17 cellular contexts compared by ENCODE assay signal in genomic region chr22:36430863-36431262, GRCh38. TPM values are rescaled to one million over a fixed set of nuclear protein-coding genes. Genes with fewer than 3 reads are reported as not detected.
DNase-seq lines count a peak whose midpoint lies in the region; ATAC-seq and TF ChIP-seq lines count a peak whose summit lies in the region.
"Had no signal": no experiment of that assay in that cellular context is flagged by ENCODE, and none has a peak within 500 bp of the region (broad histone marks: within the 10 kb centered on the region; RNA-seq: fewer than 3 reads in every experiment).

No MANE protein-coding gene starts in this region.

- no peak overlapping the region for H2BK5ac ChIP-seq in IMR-90 (ENCODE audit: low read depth, low read length, poor library complexity, severe bottlenecking)
- no peak overlapping the region for H2BK5ac ChIP-seq in mesendoderm (ENCODE audit: low read length)

- no peak overlapping the region for H3K4me3 Mint-ChIP-seq in activated T-helper 2 cell treated with anti-CD3 and anti-CD28 coated beads, Interferon-gamma antibody, Interleukin-2, Interleukin-4, amounts not matched to agents 10 μg/mL and 5 μg/mL and 100 μg/mL, durations not matched to agents 14 hours and 24 hours and 36 hours (ENCODE audit: low read depth)
- H3K4me3 Mint-ChIP-seq: brain had no signal

- H3K27ac Mint-ChIP-seq in activated T-helper 2 cell treated with anti-CD3 and anti-CD28 coated beads, Interferon-gamma antibody, Interleukin-2, Interleukin-4, amounts not matched to agents 10 μg/mL and 5 μg/mL and 100 μg/mL, durations not matched to agents 14 hours and 24 hours and 36 hours: no peak overlapping the region

- no peaks in the 10 kb centered on the region for H4K20me1 ChIP-seq in IMR-90 (ENCODE audit: insufficient read depth, low read length)

- in situ Hi-C loops in IMR-90 (cut with MboI; ENCODE audit: low sequenced_read_pairs) (no loop called here), brain microvascular endothelial cell (cut with HindIII; ENCODE audit: low pct_ligation_motif_present, low sequenced_read_pairs) (no loop called here)

- H3K4me2 ChIP-seq in IMR-90 (ENCODE audit: low read depth, low read length): no peak overlapping the region
- H3K4me2 ChIP-seq in mesendoderm (ENCODE audit: low read length): no peak overlapping the region

- DNase-seq in COLO668 (lab: John Stamatoyannopoulos, UW; ENCODE audit: unreplicated experiment): peak; percentile 25
- DNase-seq in IMR-90: peak; percentile 53
- DNase-seq in brain microvascular endothelial cell: peak; percentile 48
- DNase-seq in mesendoderm: no peak
- no peak for DNase-seq in NCI-H2107 treated with DMSO at 0.1 percent for 48 hours (lab: John Stamatoyannopoulos, UW; ENCODE audit: unreplicated experiment)
- DNase-seq in activated T-helper 2 cell treated with anti-CD3 and anti-CD28 coated beads, Interferon-gamma antibody, Interleukin-2, Interleukin-4, amounts not matched to agents 10 μg/mL and 5 μg/mL and 100 μg/mL, durations not matched to agents 14 hours and 24 hours and 36 hours (ENCODE audit: low spot score): no peak
- DNase-seq in NCI-H2081 treated with DMSO at 0.1 percent for 48 hours (lab: John Stamatoyannopoulos, UW): no peak
- no peak for DNase-seq in stimulated activated CD4-positive, alpha-beta T cell treated with anti-CD3 and anti-CD28 coated beads, Interleukin-2, amount 100 ng/mL, for 48 hours
- DNase-seq: activated CD4-positive, alpha-beta T cell treated with anti-CD3 and anti-CD28 coated beads for 48 hours; dorsolateral prefrontal cortex; Karpas-422; NCI-H1105; NCI-H774; stimulated activated CD8-positive, alpha-beta memory T cell treated with anti-CD3 and anti-CD28 coated beads, Interleukin-4, amount 100 ng/mL, for 48 hours; SW 1271 had no signal

- BruUV-seq in IMR-90 (replicated peaks; lab: Mats Ljungman, UMichigan): no TSS peak

- H3K4ac ChIP-seq in IMR-90 (ENCODE audit: low read depth, low read length) (peak overlapping the region; percentile 71), mesendoderm (ENCODE audit: low read depth, low read length) (no peak overlapping the region)

- H3K9ac ChIP-seq in IMR-90 (ENCODE audit: low read depth, low read length) (no peak overlapping the region), mesendoderm (ENCODE audit: low read length) (no peak overlapping the region)

- H3K36me3 ChIP-seq in IMR-90 (ENCODE audit: control insufficient read depth, insufficient read depth, low read length) (no peaks in the 10 kb centered on the region), brain microvascular endothelial cell (replicated peaks) (no peaks in the 10 kb centered on the region), mesendoderm (ENCODE audit: control insufficient read depth, insufficient read depth, low read length) (no peaks in the 10 kb centered on the region)

- no peaks in the 10 kb centered on the region for H3K36me3 Mint-ChIP-seq in activated T-helper 2 cell treated with anti-CD3 and anti-CD28 coated beads, Interferon-gamma antibody, Interleukin-2, Interleukin-4, amounts not matched to agents 10 μg/mL and 5 μg/mL and 100 μg/mL, durations not matched to agents 14 hours and 24 hours and 36 hours (ENCODE audit: low read depth)
- H3K36me3 Mint-ChIP-seq: brain had no signal

- peak overlapping the region; percentile 46; the same call in 1 of the 2 replicates for H2BK20ac ChIP-seq in IMR-90 (ENCODE audit: low read depth, low read length)

- H2BK120ac ChIP-seq in IMR-90 (ENCODE audit: low read depth, low read length) (0 out of 2 replicates have a peak overlapping the region, but pooled peaks have one; percentile 20), mesendoderm (ENCODE audit: low read depth, low read length) (no peak overlapping the region)

- H2AK5ac ChIP-seq in IMR-90 (ENCODE audit: low read depth, low read length) (peak overlapping the region; percentile 68), mesendoderm (ENCODE audit: low read length) (no peak overlapping the region)

- no peaks in the 10 kb centered on the region for H3K9me3 Mint-ChIP-seq in activated T-helper 2 cell treated with anti-CD3 and anti-CD28 coated beads, Interferon-gamma antibody, Interleukin-2, Interleukin-4, amounts not matched to agents 10 μg/mL and 5 μg/mL and 100 μg/mL, durations not matched to agents 14 hours and 24 hours and 36 hours
- H3K9me3 Mint-ChIP-seq: brain had no signal

- intact Hi-C loops in IMR-90 (cut with micrococcal nuclease): no loop called here
- intact Hi-C loops in activated T-helper 2 cell treated with anti-CD3 and anti-CD28 coated beads, Interferon-gamma antibody, Interleukin-2, Interleukin-4, amounts not matched to agents 10 μg/mL and 5 μg/mL and 100 μg/mL, durations not matched to agents 14 hours and 24 hours and 36 hours (cut with micrococcal nuclease): no loop called here

- H3K9me3 ChIP-seq in IMR-90 (ENCODE audit: control insufficient read depth, insufficient read depth, low read length): no peaks in the 10 kb centered on the region

- peaks cover 32% of the 10 kb centered on the region for H3K4me1 ChIP-seq in IMR-90 (ENCODE audit: control insufficient read depth, insufficient read depth, low read length)
- H3K4me1 ChIP-seq in mesendoderm (ENCODE audit: control insufficient read depth, low read depth, low read length): peaks cover 16% of the 10 kb centered on the region

- H2BK15ac ChIP-seq in IMR-90 (ENCODE audit: low read depth, low read length): no peak overlapping the region
- H2BK15ac ChIP-seq in mesendoderm (replicated peaks; ENCODE audit: low read depth): no peak overlapping the region

- H3K4me3 ChIP-seq in IMR-90 (ENCODE audit: insufficient read depth, low read depth, low read length): no peak overlapping the region
- H3K4me3 ChIP-seq in brain microvascular endothelial cell (ENCODE audit: low read depth, low read length): no peak overlapping the region
- no peak overlapping the region for H3K4me3 ChIP-seq in mesendoderm (ENCODE audit: low read length)
- H3K4me3 ChIP-seq: dorsolateral prefrontal cortex had no signal

- peak overlapping the region; percentile 25 for H2AK9ac ChIP-seq in IMR-90 (replicated peaks; ENCODE audit: low read depth, low read length, poor library complexity)

- no peak overlapping the region for H2AFZ ChIP-seq in IMR-90 (replicated peaks; ENCODE audit: low read length, poor library complexity)

- dilution Hi-C loops in IMR-90 (cut with HindIII; ENCODE audit: low sequenced_read_pairs, unreplicated experiment): no loop called here

- no peaks in the 10 kb centered on the region for H3K27me3 Mint-ChIP-seq in activated T-helper 2 cell treated with anti-CD3 and anti-CD28 coated beads, Interferon-gamma antibody, Interleukin-2, Interleukin-4, amounts not matched to agents 10 μg/mL and 5 μg/mL and 100 μg/mL, durations not matched to agents 14 hours and 24 hours and 36 hours (ENCODE audit: low read depth)

- peaks cover 15% of the 10 kb centered on the region for H3K4me1 Mint-ChIP-seq in activated T-helper 2 cell treated with anti-CD3 and anti-CD28 coated beads, Interferon-gamma antibody, Interleukin-2, Interleukin-4, amounts not matched to agents 10 μg/mL and 5 μg/mL and 100 μg/mL, durations not matched to agents 14 hours and 24 hours and 36 hours (ENCODE audit: low read depth)

- CTCF ChIA-PET in IMR-90 (lab: Yijun Ruan, JAX): no interaction called here

- WGBS in IMR-90 (ENCODE audit: extremely low coverage in 2 of 2, insufficient read length in 1 of 2), 2 experiments: 96% methylated on average over 4 of the region's 9 CpGs; no CpG with 5 or more reads in 1 of the 2 experiments
- no CpG with 5 or more reads among the region's 9 CpGs for WGBS in mesendoderm (ENCODE audit: extremely low coverage, insufficient coverage, low lambda C conversion rate)

- POLR2A ChIA-PET in IMR-90 (lab: Charles Lee; ENCODE audit: unreplicated experiment): no interaction called here

- H3K27me3 ChIP-seq in IMR-90 (ENCODE audit: control insufficient read depth, insufficient read depth, low read length): no peaks in the 10 kb centered on the region
- H3K27me3 ChIP-seq in brain microvascular endothelial cell (replicated peaks): no peaks in the 10 kb centered on the region
- H3K27me3 ChIP-seq in mesendoderm (ENCODE audit: insufficient read depth, low read length, poor library complexity): no peaks in the 10 kb centered on the region
- H3K27me3 ChIP-seq: dorsolateral prefrontal cortex had no signal

- H4K5ac ChIP-seq in IMR-90 (ENCODE audit: low read depth, low read length) (no peak overlapping the region), mesendoderm (ENCODE audit: low read length) (no peak overlapping the region)

- H3K79me2 ChIP-seq in mesendoderm (ENCODE audit: control insufficient read depth, insufficient read depth, low read length): no peaks in the 10 kb centered on the region

- H3K23ac ChIP-seq in IMR-90 (ENCODE audit: low read depth, low read length) (no peak overlapping the region), mesendoderm (ENCODE audit: low read length) (no peak overlapping the region)

- peaks cover 0 to 4% of the 10 kb centered on the region in 2 experiments; a peak in 1 of 4 replicates for H3K79me1 ChIP-seq in IMR-90 (ENCODE audit: low read depth in 1 of 2, low read length in 2 of 2)
- H3K79me1 ChIP-seq in mesendoderm (ENCODE audit: low read length): no peaks in the 10 kb centered on the region

- TF ChIP-seq POLR2A in IMR-90 (IDR thresholded peaks at IDR 0.05; ENCODE audit: low read depth, low read length): no peak

- no peak overlapping the region for H3K18ac ChIP-seq in IMR-90 (ENCODE audit: low read depth, low read length)
- H3K18ac ChIP-seq in mesendoderm (ENCODE audit: low read length): no peak overlapping the region

- H4K91ac ChIP-seq in IMR-90 (ENCODE audit: insufficient read depth, low read depth, low read length): no peak overlapping the region

- H3K14ac ChIP-seq in IMR-90 (replicated peaks; ENCODE audit: low read depth, low read length): no peak overlapping the region

- H3K9me1 ChIP-seq in IMR-90 (ENCODE audit: insufficient read depth, low read length): peaks cover 7% of the 10 kb centered on the region; the same call in 1 of the 2 replicates

- ATAC-seq in IMR-90 (ENCODE audit: low read depth): no peak
- ATAC-seq: esophagus mucosa had no signal

- TF ChIP-seq RAD21 in IMR-90 (IDR thresholded peaks at IDR 0.05; ENCODE audit: low read length): no peak

- H4K8ac ChIP-seq in IMR-90 (ENCODE audit: low read depth in 2 of 2, low read length in 2 of 2): no peak overlapping the region
- no peak overlapping the region for H4K8ac ChIP-seq in mesendoderm (ENCODE audit: low read depth, low read length)

- TF ChIP-seq CTCF in IMR-90 (conservative IDR thresholded peaks at IDR 0.05; ENCODE audit: low read depth, low read length) (no peak), brain microvascular endothelial cell (IDR thresholded peaks at IDR 0.05; ENCODE audit: low read depth, low read length, missing control alignments) (no peak)

- no peak overlapping the region for H3K27ac ChIP-seq in IMR-90 (ENCODE audit: insufficient read depth, low read length)
- H3K27ac ChIP-seq in brain microvascular endothelial cell: no peak overlapping the region
- no peak overlapping the region for H3K27ac ChIP-seq in mesendoderm (ENCODE audit: low read depth, low read length)
- H3K27ac ChIP-seq: dorsolateral prefrontal cortex had no signal

- H3K56ac ChIP-seq in IMR-90 (ENCODE audit: extremely low read depth, insufficient read depth, low read length) (no peak overlapping the region), mesendoderm (ENCODE audit: low read length) (peak overlapping the region; percentile 39)

RNA-seq across cellular contexts. Expression of gene MYH9, which starts 43.1 kb away (rescaled TPM):
- total RNA-seq in IMR-90 (2012; rRNA removed): 554 and 783 TPM in 2 replicates
- 475 and 507 TPM in 2 replicates for polyA plus RNA-seq in IMR-90 (2012; rRNA removed)
- 197 and 382 TPM in 2 replicates for polyA plus RNA-seq in IMR-90 (2012; cell fraction: cytosol; rRNA removed)
- polyA plus RNA-seq in IMR-90 (2012; cell fraction: nucleus; rRNA removed; ENCODE audit: low replicate concordance): 449 and 493 TPM in 2 replicates
- polyA plus RNA-seq in mesendoderm (2013, experiment 1 of 2): 110 TPM
- polyA plus RNA-seq in mesendoderm (2013, experiment 2 of 2): 111 TPM
- total RNA-seq in activated T-helper 2 cell treated with anti-CD3 and anti-CD28 coated beads, Interferon-gamma antibody, Interleukin-2, Interleukin-4, amounts not matched to agents 10 μg/mL and 5 μg/mL and 100 μg/mL, durations not matched to agents 14 hours and 24 hours and 36 hours: 619 and 645 TPM in 2 replicates

RNA-seq across cellular contexts. Expression of gene TXN2, which starts 50.6 kb away (rescaled TPM):
- total RNA-seq in IMR-90 (2012; rRNA removed): 49.6 and 51.7 TPM in 2 replicates
- polyA plus RNA-seq in IMR-90 (2012; rRNA removed): 166 and 175 TPM in 2 replicates
- 175 and 176 TPM in 2 replicates for polyA plus RNA-seq in IMR-90 (2012; cell fraction: cytosol; rRNA removed)
- polyA plus RNA-seq in IMR-90 (2012; cell fraction: nucleus; rRNA removed; ENCODE audit: low replicate concordance): 99.2 and 111 TPM in 2 replicates
- 46.4 TPM for polyA plus RNA-seq in mesendoderm (2013, experiment 1 of 2)
- polyA plus RNA-seq in mesendoderm (2013, experiment 2 of 2): 47.9 TPM
- 94.0 and 95.1 TPM in 2 replicates for total RNA-seq in activated T-helper 2 cell treated with anti-CD3 and anti-CD28 coated beads, Interferon-gamma antibody, Interleukin-2, Interleukin-4, amounts not matched to agents 10 μg/mL and 5 μg/mL and 100 μg/mL, durations not matched to agents 14 hours and 24 hours and 36 hours

Comparison
In these comparisons a context has a peak if more than half of its experiments do, and no peak if none do; other contexts are left out.
1. DNase-seq: peak in COLO668 (single experiment), IMR-90 (single experiment) and brain microvascular endothelial cell (single experiment); none in mesendoderm (single experiment), NCI-H2107 treated with DMSO at 0.1 percent for 48 hours (single experiment), activated T-helper 2 cell treated with anti-CD3 and anti-CD28 coated beads, Interferon-gamma antibody, Interleukin-2, Interleukin-4, amounts not matched to agents 10 μg/mL and 5 μg/mL and 100 μg/mL, durations not matched to agents 14 hours and 24 hours and 36 hours (single experiment), NCI-H2081 treated with DMSO at 0.1 percent for 48 hours (single experiment) and stimulated activated CD4-positive, alpha-beta T cell treated with anti-CD3 and anti-CD28 coated beads, Interleukin-2, amount 100 ng/mL, for 48 hours (0 of 2).